Comparison of ENCODE assay signal across 16 cellular contexts in the genomic region with DNA sequence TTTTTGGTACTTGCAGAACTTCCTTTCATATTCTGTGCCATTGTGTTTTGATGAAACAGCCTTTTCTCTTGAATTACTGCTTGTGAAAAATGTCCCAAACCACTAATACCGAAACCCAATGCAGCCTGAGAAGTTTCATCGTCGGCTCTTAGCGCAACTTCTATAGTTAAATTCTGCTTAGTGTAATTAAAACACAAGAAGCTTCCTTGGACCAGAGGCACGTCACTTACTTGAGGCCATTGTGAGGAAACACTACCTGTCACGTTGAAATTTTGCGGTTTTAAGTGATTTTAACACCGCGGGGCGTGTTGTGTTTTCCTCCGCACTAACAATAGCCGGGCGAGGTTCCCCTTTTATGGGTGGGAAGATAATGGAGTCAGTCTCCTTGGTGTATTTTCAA.
DNase-seq lines count a peak whose midpoint lies in the region; TF ChIP-seq lines count a peak whose summit lies in the region.
"Had no signal": no experiment of that assay in that cellular context is flagged by ENCODE, and none has a peak within 500 bp of the region (broad histone marks: within the 10 kb centered on the region; RNA-seq: fewer than 3 reads in every experiment).

No MANE protein-coding gene starts in this region.

- H3K79me2 ChIP-seq in hepatocyte = no peaks in the 10 kb centered on the region

- TF ChIP-seq CTCF in hepatocyte (IDR thresholded peaks at IDR 0.05; ENCODE audit: poor library complexity) = no peak
- TF ChIP-seq CTCF in stomach (IDR thresholded peaks at IDR 0.05) = no peak
- TF ChIP-seq CTCF in thyroid gland (IDR thresholded peaks at IDR 0.05) = no peak

- H3K27ac ChIP-seq in SK-N-MC = peak overlapping the region; percentile 96
- H3K27ac ChIP-seq in hepatocyte = peak overlapping the region; percentile 77
- H3K27ac ChIP-seq in stomach = peak overlapping the region in 4 of 5 donors; percentile 1 to 58 (median 20)
- H3K27ac ChIP-seq in thyroid gland = no peak overlapping the region
- H3K27ac ChIP-seq: HL-60 had no signal

- peak overlapping the region; percentile 11 for H2AFZ ChIP-seq in hepatocyte

- H3K4me1 ChIP-seq in hepatocyte (ENCODE audit: insufficient read depth) (peaks cover 9% of the 10 kb centered on the region), stomach (peaks cover 0 to 36% (median 8%) of the 10 kb centered on the region in 4 donors), thyroid gland (no peaks in the 10 kb centered on the region)

- no peak overlapping the region for H3K4me3 ChIP-seq in SK-N-MC
- no peak overlapping the region for H3K4me3 ChIP-seq in hepatocyte
- no peak overlapping the region for H3K4me3 ChIP-seq in stomach
- no peak overlapping the region for H3K4me3 ChIP-seq in thyroid gland (replicated peaks in 1 of 3)
- H3K4me3 ChIP-seq: K562 had no signal

- TF ChIP-seq POLR2A in stomach (IDR thresholded peaks at IDR 0.05) = no peak
- no peak for TF ChIP-seq POLR2A in thyroid gland (IDR thresholded peaks at IDR 0.05)

- H3K36me3 ChIP-seq in SK-N-MC (ENCODE audit: insufficient read depth, low read length) (no peaks in the 10 kb centered on the region; the same call in 1 of the 2 replicates), hepatocyte (replicated peaks; ENCODE audit: insufficient read depth, low read depth) (no peaks in the 10 kb centered on the region), stomach (peaks cover 0 to 9% (median 0%) of the 10 kb centered on the region in 4 donors), thyroid gland (peaks cover 0 to 6% of the 10 kb centered on the region in 2 donors)

- no peaks in the 10 kb centered on the region for H4K20me1 ChIP-seq in hepatocyte (ENCODE audit: insufficient read depth, poor library complexity, severe bottlenecking)

- peak overlapping the region; percentile 58 for H3K4me2 ChIP-seq in hepatocyte

- no peaks in the 10 kb centered on the region for H3K9me3 ChIP-seq in SK-N-MC (ENCODE audit: low read depth, low read length)
- no peaks in the 10 kb centered on the region for H3K9me3 ChIP-seq in hepatocyte (ENCODE audit: low read depth)
- H3K9me3 ChIP-seq in stomach = no peaks in the 10 kb centered on the region
- H3K9me3 ChIP-seq in thyroid gland = no peaks in the 10 kb centered on the region

- no peak for TF ChIP-seq EP300 in stomach (IDR thresholded peaks at IDR 0.05)

- DNase-seq in activated CD8-positive, alpha-beta memory T cell treated with anti-CD3 and anti-CD28 coated beads for 24 hours = peak; percentile 28
- no peak for DNase-seq in activated CD8-positive, alpha-beta memory T cell treated with anti-CD3 and anti-CD28 coated beads, Interleukin-2, amount 50 U/mL, for 48 hours
- no peak for DNase-seq in SK-N-MC (ENCODE audit: low read depth, low spot score)
- no peak for DNase-seq in hepatocyte (ENCODE audit: low spot score)
- DNase-seq in stomach = no peak
- no peak for DNase-seq in posterior cingulate gyrus
- DNase-seq in thyroid gland = no peak
- DNase-seq in NCI-H2227 treated with DMSO at 0.1 percent for 48 hours (lab: John Stamatoyannopoulos, UW) = no peak
- DNase-seq: activated effector memory CD4-positive, alpha-beta T cell treated with Interleukin-2 at 50 U/mL for 16 hours; aorta; mammary epithelial cell; NCI-H1417; NK-92 treated with Interleukin-12 subunit alpha and Interleukin-12 subunit beta, amount 100 ng/mL, for 24 hours; SHP77 treated with DMSO at 0.1 percent for 48 hours had no signal

- H3K27me3 ChIP-seq in hepatocyte (no peaks in the 10 kb centered on the region), stomach (no peaks in the 10 kb centered on the region), thyroid gland (no peaks in the 10 kb centered on the region)

- 85% methylated on average over 13 of the region's 13 CpGs for WGBS in hepatocyte (ENCODE audit: low lambda C conversion rate, missing lambda C conversion rate)
- WGBS in stomach, 5 donors = 47 to 73% (median 64%) methylated on average over 13 of the region's 13 CpGs
- WGBS in thyroid gland, 2 donors = 86 to 90% methylated on average over 13 of the region's 13 CpGs

- peak overlapping the region; percentile 50 for H3K9ac ChIP-seq in SK-N-MC (ENCODE audit: insufficient read length)

- intact Hi-C loops in stomach (cut with DNase I; ENCODE audit: low total_unique reads) (loop anchor here (10.0 kb wide), 2 partner anchors 603 to 863 kb away; no protein-coding TSS in a partner anchor), posterior cingulate gyrus (cut with DNase I) (loop anchor here (10.0 kb wide), 1 partner anchor 283 kb away; no protein-coding TSS in a partner anchor), thyroid gland (cut with DNase I) (loop anchor here (5.0 kb wide), 1 partner anchor 860 kb away; no protein-coding TSS in a partner anchor)

- no peaks in the 10 kb centered on the region for H3K9me2 ChIP-seq in hepatocyte (replicated peaks; ENCODE audit: insufficient read depth)

Comparison
In these comparisons a context has a peak if more than half of its experiments do, and no peak if none do; other contexts are left out.
1. H3K27ac ChIP-seq: peak in SK-N-MC (single experiment), hepatocyte (single experiment) and stomach (4 of 5); none in thyroid gland (0 of 3).